In the genomic region with DNA sequence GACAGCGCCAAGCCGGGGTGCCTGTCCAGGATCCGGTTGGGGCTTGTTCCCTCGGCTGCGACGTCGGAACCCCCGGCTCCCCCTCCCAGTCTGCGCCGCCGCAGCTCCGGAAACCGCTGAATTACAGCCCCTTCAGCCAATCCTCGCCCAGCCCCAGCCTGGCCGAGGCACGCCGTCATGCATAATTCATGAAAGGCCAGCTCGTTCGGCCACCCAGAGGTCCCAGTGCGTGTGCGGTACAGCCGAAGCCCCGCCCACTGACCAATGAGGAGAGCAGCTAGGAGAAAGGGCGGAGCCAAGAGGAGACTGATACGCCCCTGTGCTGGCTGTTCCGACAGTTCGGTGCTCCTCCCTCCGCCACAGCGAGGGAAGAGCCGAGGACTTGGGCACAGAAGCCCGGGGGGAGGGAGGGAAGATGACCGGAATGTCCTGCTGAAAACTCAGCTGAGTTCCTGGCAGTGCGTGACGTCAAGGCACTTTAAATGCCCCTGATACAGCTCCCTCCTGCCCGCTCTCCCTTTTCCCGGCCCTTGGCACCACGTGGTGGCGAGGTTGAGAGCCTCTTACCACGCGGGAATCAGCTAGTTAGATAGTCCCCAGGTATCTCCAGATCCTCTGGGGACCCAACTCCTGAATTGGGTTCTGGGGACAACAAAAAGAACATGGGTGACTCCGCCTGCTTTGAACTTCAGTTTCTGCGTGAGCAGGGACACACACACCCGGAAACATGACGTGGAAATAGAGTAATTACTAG, we compare ENCODE assay signal across 8 cellular contexts. TPM values are rescaled to one million over a fixed set of nuclear protein-coding genes. Genes with fewer than 3 reads are reported as not detected.
DNase-seq lines count a peak whose midpoint lies in the region; ATAC-seq and TF ChIP-seq lines count a peak whose summit lies in the region.

TSS of gene STAT3 (minus strand) at position 62 of the 754 bp plus-strand sequence. CDS start 39,926 bp downstream, outside the sequence.

- H3K4me3 Mint-ChIP-seq in activated naive CD8-positive, alpha-beta T cell treated with anti-CD3 and anti-CD28 coated beads, Interleukin-2, amount 50 U/mL, for 24 hours, result peak within 1 kb of the TSS; percentile 93

- TF ChIP-seq EP300 in ovary (IDR thresholded peaks at IDR 0.05), result peak; percentile 100

- DNase-seq in GM12864 (ENCODE audit: low read depth) (peak; percentile 99), NCI-H1417 (lab: John Stamatoyannopoulos, UW) (peak; percentile 100), SW480 (ENCODE audit: low spot score) (peak; percentile 99), Right ventricle myocardium inferior (ENCODE audit: missing footprints) (peak; percentile 100), ovary (peak; percentile 100), thyroid gland (peak; percentile 100)
- peak; percentile 100 for DNase-seq in activated naive CD8-positive, alpha-beta T cell treated with anti-CD3 and anti-CD28 coated beads, Interleukin-2, amount 50 U/mL, for 24 hours

- H3K27me3 ChIP-seq in ovary, result no peaks in the 10 kb centered on the region
- H3K27me3 ChIP-seq in thyroid gland, result no peaks in the 10 kb centered on the region

- H3K27me3 Mint-ChIP-seq in activated naive CD8-positive, alpha-beta T cell treated with anti-CD3 and anti-CD28 coated beads, Interleukin-2, amount 50 U/mL, for 24 hours, result no peaks in the 10 kb centered on the region

- H3K27ac ChIP-seq in ovary, result peak within 1 kb of the TSS; percentile 85 to 98
- peak within 1 kb of the TSS; percentile 98 to 100 (median 99) for H3K27ac ChIP-seq in thyroid gland

- TF ChIP-seq CTCF in GM12864 (IDR thresholded peaks at IDR 0.05; ENCODE audit: low read depth, low read length, missing control alignments) (no peak), ovary (IDR thresholded peaks at IDR 0.05) (peak in 1 of 3 donors; percentile 17), thyroid gland (IDR thresholded peaks at IDR 0.05) (peak in 1 of 6 experiments; percentile 31)

- peaks cover 26% of the 10 kb centered on the region for H3K36me3 Mint-ChIP-seq in activated naive CD8-positive, alpha-beta T cell treated with anti-CD3 and anti-CD28 coated beads, Interleukin-2, amount 50 U/mL, for 24 hours (ENCODE audit: low read depth)

- ATAC-seq in HG02759 (IDR thresholded peaks at IDR 0.05; ENCODE audit: unreplicated experiment) (peak; percentile 91), Right ventricle myocardium inferior (peak; percentile 98)
- peak; percentile 88 for ATAC-seq in activated naive CD8-positive, alpha-beta T cell treated with anti-CD3 and anti-CD28 coated beads, Interleukin-2, amount 50 U/mL, for 24 hours

- H3K4me1 ChIP-seq in ovary (ENCODE audit: insufficient read depth) (peaks cover 1% of the 10 kb centered on the region), thyroid gland (peaks cover 13 to 34% of the 10 kb centered on the region in 2 donors)

- TF ChIP-seq POLR2A in ovary (IDR thresholded peaks at IDR 0.05) (peak; percentile 95), thyroid gland (IDR thresholded peaks at IDR 0.05) (peak in 1 of 2 donors; percentile 99)

- H3K4me3 ChIP-seq in GM12864 (ENCODE audit: low read depth, low read length), result peak within 1 kb of the TSS; percentile 98
- peak within 1 kb of the TSS; percentile 100 for H3K4me3 ChIP-seq in ovary
- peak within 1 kb of the TSS; percentile 95 to 100 (median 98) for H3K4me3 ChIP-seq in thyroid gland (replicated peaks in 1 of 3)

- intact Hi-C loops in Right ventricle myocardium inferior (cut with DNase I), result loop anchor here (5.0 kb wide), 1 partner anchor 41 kb away; no protein-coding TSS in a partner anchor
- intact Hi-C loops in ovary (cut with DNase I), result no loop called here
- intact Hi-C loops in thyroid gland (cut with DNase I), result no loop called here

- H3K9me3 ChIP-seq in ovary (no peaks in the 10 kb centered on the region), thyroid gland (no peaks in the 10 kb centered on the region)

- no peaks in the 10 kb centered on the region for H3K9me3 Mint-ChIP-seq in activated naive CD8-positive, alpha-beta T cell treated with anti-CD3 and anti-CD28 coated beads, Interleukin-2, amount 50 U/mL, for 24 hours

- H3K27ac Mint-ChIP-seq in activated naive CD8-positive, alpha-beta T cell treated with anti-CD3 and anti-CD28 coated beads, Interleukin-2, amount 50 U/mL, for 24 hours, result peak within 1 kb of the TSS; percentile 98

- H3K36me3 ChIP-seq in ovary (no peaks in the 10 kb centered on the region), thyroid gland (no peaks in the 10 kb centered on the region)

- WGBS in ovary, 3 donors, result 0% methylated on average over 35 to 44 of the region's 44 CpGs
- 0 to 1% methylated on average over 11 to 32 of the region's 44 CpGs for WGBS in thyroid gland, 2 donors

- H3K4me1 Mint-ChIP-seq in activated naive CD8-positive, alpha-beta T cell treated with anti-CD3 and anti-CD28 coated beads, Interleukin-2, amount 50 U/mL, for 24 hours, result peaks cover 61% of the 10 kb centered on the region

RNA-seq across cellular contexts. Expression of gene STAT3, which starts in this region (rescaled TPM):
- total RNA-seq in Right ventricle myocardium inferior (183 TPM), ovary (100 to 1,000 TPM; 118 to 301 (median 207) TPM), thyroid gland (100 to 1,000 TPM; 147 to 292 (median 206) TPM)
- 100 to 1,000 TPM in 1 of 2 donors, 10 to 100 TPM in 1; 58.3 to 129 TPM for polyA plus RNA-seq in ovary

Comparison
In these comparisons a context has a peak if more than half of its experiments do, and no peak if none do; other contexts are left out.
1. Peak in every context shown above with its lines: DNase-seq, ATAC-seq, H3K4me3 ChIP-seq and H3K27ac ChIP-seq.